In genomic region chr17:40818733-40819527, GRCh38 we compare ENCODE assay signal across 8 cellular contexts. TPM values are rescaled to one million over a fixed set of nuclear protein-coding genes. Genes with fewer than 3 reads are reported as not detected.
DNase-seq lines count a peak whose midpoint lies in the region; ATAC-seq and TF ChIP-seq lines count a peak whose summit lies in the region.

No MANE protein-coding gene starts in this region.

- H3K9me3 Mint-ChIP-seq in central memory CD8-positive, alpha-beta T cell: peaks cover 7% of the 10 kb centered on the region

- peak; percentile 68 for DNase-seq in SIG-M5 treated with dmso at 0.1 percent for 504 hours (lab: John Stamatoyannopoulos, UW; ENCODE audit: unreplicated experiment)
- DNase-seq in SIG-M5 (lab: John Stamatoyannopoulos, UW): no peak
- DNase-seq in NCI-H345 (lab: John Stamatoyannopoulos, UW): peak; percentile 85
- DNase-seq in central memory CD8-positive, alpha-beta T cell (ENCODE audit: low spot score in 2 of 2): peak; percentile 71 to 72
- DNase-seq in kidney epithelial cell (ENCODE audit: low read depth): peak; percentile 12
- DNase-seq in stimulated activated CD4-positive, alpha-beta T cell treated with anti-CD3 and anti-CD28 coated beads, Interleukin-15, amount 100 ng/mL, for 24 hours: peak; percentile 87

- peak overlapping the region; percentile 95 for H3K27ac Mint-ChIP-seq in central memory CD8-positive, alpha-beta T cell (ENCODE audit: low read depth)

- H3K27me3 Mint-ChIP-seq in central memory CD8-positive, alpha-beta T cell: peaks cover 13% of the 10 kb centered on the region

- H3K36me3 Mint-ChIP-seq in central memory CD8-positive, alpha-beta T cell (ENCODE audit: insufficient read depth): peaks cover 18% of the 10 kb centered on the region

- peaks cover 21% of the 10 kb centered on the region for H3K4me1 Mint-ChIP-seq in central memory CD8-positive, alpha-beta T cell

- peak overlapping the region; percentile 86 for H3K4me3 Mint-ChIP-seq in central memory CD8-positive, alpha-beta T cell

- H3K36me3 ChIP-seq in kidney epithelial cell (ENCODE audit: control insufficient read depth, insufficient read depth, low read length): peaks cover 2% of the 10 kb centered on the region

- peak overlapping the region; percentile 60 for H3K4me3 ChIP-seq in kidney epithelial cell (ENCODE audit: low read depth, low read length)

- peak; percentile 68 for ATAC-seq in HG03097 (IDR thresholded peaks at IDR 0.05; ENCODE audit: low FRiP score, unreplicated experiment)
- ATAC-seq in activated CD4-positive, CD25-positive, alpha-beta regulatory T cell treated with anti-CD3 and anti-CD28 coated beads, Interleukin-2, amount 50 U/mL, for 24 hours: peak; percentile 83 to 85
- peak; percentile 87 for ATAC-seq in central memory CD8-positive, alpha-beta T cell (replicated peaks; ENCODE audit: extremely low read depth, poor library complexity, severe bottlenecking)

- no peaks in the 10 kb centered on the region for H3K27me3 ChIP-seq in kidney epithelial cell (ENCODE audit: control insufficient read depth, insufficient read depth, low read length)

- TF ChIP-seq CTCF in kidney epithelial cell (IDR thresholded peaks at IDR 0.05; ENCODE audit: insufficient read depth, low read length, poor library complexity, severe bottlenecking): no peak

RNA-seq across cellular contexts. Expression of gene KRT10, which starts 3.5 kb away (rescaled TPM):
- total RNA-seq in kidney epithelial cell: 24.5 and 29.9 TPM in 2 replicates

RNA-seq across cellular contexts. Expression of gene KRT28, which starts 19.2 kb away (rescaled TPM):
- not detected in 2 replicates for total RNA-seq in kidney epithelial cell

RNA-seq across cellular contexts. Expression of gene KRT27, which starts 36.6 kb away (rescaled TPM):
- total RNA-seq in kidney epithelial cell: not detected in 2 replicates

RNA-seq across cellular contexts. Expression of gene KRT26, which starts 46.9 kb away (rescaled TPM):
- not detected in 2 replicates for total RNA-seq in kidney epithelial cell

RNA-seq across cellular contexts. Expression of gene KRT12, which starts 48.1 kb away (rescaled TPM):
- total RNA-seq in kidney epithelial cell: not detected in 2 replicates
